Comparison of ENCODE assay signal across 1 cellular context in the genomic region with DNA sequence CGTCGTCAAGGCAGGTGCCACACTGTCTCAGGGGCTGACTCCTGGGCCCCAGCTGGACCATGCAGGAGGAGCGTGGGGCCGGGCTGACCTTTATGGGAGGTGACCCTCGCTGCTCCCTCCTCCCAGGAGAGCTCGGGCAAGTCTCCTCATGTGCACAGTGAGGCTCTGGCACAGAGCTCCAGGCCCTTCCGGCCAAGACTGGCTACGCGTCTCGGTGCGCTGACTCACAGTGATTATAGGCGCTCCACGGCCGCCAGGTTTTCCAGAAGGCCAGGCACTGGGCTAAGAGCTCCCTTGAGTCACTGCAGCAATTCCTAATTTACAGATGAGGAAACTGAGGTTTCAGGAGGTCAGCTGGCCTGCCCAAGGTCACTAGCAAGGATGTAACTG.
TF ChIP-seq lines count a peak whose summit lies in the region.

No MANE protein-coding gene starts in this region.

TF ChIP-seq in IMR-90, 13 proteins besides CTCF, POLR2A, EP300 and RAD21 (continued from another document):
- TF ChIP-seq, protein P1, sequence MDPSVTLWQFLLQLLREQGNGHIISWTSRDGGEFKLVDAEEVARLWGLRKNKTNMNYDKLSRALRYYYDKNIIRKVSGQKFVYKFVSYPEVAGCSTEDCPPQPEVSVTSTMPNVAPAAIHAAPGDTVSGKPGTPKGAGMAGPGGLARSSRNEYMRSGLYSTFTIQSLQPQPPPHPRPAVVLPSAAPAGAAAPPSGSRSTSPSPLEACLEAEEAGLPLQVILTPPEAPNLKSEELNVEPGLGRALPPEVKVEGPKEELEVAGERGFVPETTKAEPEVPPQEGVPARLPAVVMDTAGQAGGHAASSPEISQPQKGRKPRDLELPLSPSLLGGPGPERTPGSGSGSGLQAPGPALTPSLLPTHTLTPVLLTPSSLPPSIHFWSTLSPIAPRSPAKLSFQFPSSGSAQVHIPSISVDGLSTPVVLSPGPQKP (IDR thresholded peaks at IDR 0.05; ENCODE audit: borderline replicate concordance, low read depth, low read length), result no peak
- TF ChIP-seq CHD1 (IDR thresholded peaks at IDR 0.05; ENCODE audit: low read depth, low read length) (no peak), MAZ (IDR thresholded peaks at IDR 0.05; ENCODE audit: borderline replicate concordance, low read depth, low read length) (no peak), MXI1 (IDR thresholded peaks at IDR 0.05; ENCODE audit: borderline replicate concordance, low read depth, low read length) (no peak), FOS (IDR thresholded peaks at IDR 0.05; ENCODE audit: low read depth, low read length) (no peak)
TF ChIP-seq in IMR-90: peak in this region for 1.
